ENCODE assay signal across 2 cellular contexts in the genomic region with DNA sequence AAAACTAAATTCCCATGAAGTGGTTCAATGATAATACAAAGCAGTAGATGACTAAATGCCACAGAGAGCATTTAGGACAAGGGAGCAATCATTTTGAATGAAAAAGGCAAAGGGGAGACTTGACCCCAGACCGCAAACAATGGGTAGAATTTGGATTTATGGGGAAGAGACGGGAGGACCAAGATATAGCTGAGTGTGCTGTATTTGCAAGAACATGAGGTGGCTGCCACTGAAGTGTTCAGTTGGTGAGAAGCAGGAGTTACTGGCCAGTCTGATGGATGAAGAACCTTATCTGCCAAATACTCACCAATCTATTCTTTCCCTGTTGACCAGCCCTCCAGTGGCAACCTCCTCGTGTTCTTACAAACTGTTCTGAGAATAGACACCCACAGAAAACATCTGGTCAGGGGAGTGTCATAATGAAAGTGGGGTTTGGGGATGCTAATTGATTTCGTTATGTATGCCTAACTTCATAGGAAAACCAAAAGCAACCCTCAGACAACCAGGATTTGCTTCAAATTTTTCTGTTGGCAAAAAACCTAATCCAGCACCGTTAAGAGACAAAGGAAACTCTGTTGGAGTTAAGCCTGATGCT.
TF ChIP-seq lines count a peak whose summit lies in the region.

No MANE protein-coding gene starts in this region.

TF ChIP-seq in GM12891, 5 proteins besides CTCF, POLR2A, EP300 and RAD21 (continued from another document):
- no peak for TF ChIP-seq PAX5 (IDR thresholded peaks at IDR 0.05; ENCODE audit: insufficient read depth, low read length, severe bottlenecking)
- TF ChIP-seq POU2F2 (IDR thresholded peaks at IDR 0.05; ENCODE audit: low read depth, low read length), result no peak
- TF ChIP-seq POLR2AphosphoS5 (IDR thresholded peaks at IDR 0.05; ENCODE audit: low read depth, low read length), result no peak

TF ChIP-seq in endothelial cell of umbilical vein, 7 proteins besides CTCF, POLR2A, EP300 and RAD21 (continued from another document):
- TF ChIP-seq JUN (IDR thresholded peaks at IDR 0.05; ENCODE audit: borderline replicate concordance, insufficient read depth, insufficient read length, low read depth) (no peak), MYC (IDR thresholded peaks at IDR 0.05; ENCODE audit: low read depth, low read length) (no peak), FOS (IDR thresholded peaks at IDR 0.05; ENCODE audit: borderline replicate concordance, insufficient read depth, low read length) (no peak), EZH2 (IDR thresholded peaks at IDR 0.05; ENCODE audit: borderline replicate concordance, low read depth, low read length, severe bottlenecking) (no peak), GATA2 (IDR thresholded peaks at IDR 0.05; ENCODE audit: insufficient read depth, insufficient read length, low read depth, low read length) (no peak)
- TF ChIP-seq, protein P1, sequence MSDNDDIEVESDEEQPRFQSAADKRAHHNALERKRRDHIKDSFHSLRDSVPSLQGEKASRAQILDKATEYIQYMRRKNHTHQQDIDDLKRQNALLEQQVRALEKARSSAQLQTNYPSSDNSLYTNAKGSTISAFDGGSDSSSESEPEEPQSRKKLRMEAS (IDR thresholded peaks at IDR 0.05; ENCODE audit: insufficient read depth, insufficient read length), result no peak
